In genomic region chr14:56247495-56248087, GRCh38 we compare ENCODE assay signal across 10 cellular contexts.
DNase-seq lines count a peak whose midpoint lies in the region; ATAC-seq and TF ChIP-seq lines count a peak whose summit lies in the region.
"Had no signal": no experiment of that assay in that cellular context is flagged by ENCODE, and none has a peak within 500 bp of the region (broad histone marks: within the 10 kb centered on the region; RNA-seq: fewer than 3 reads in every experiment).

No MANE protein-coding gene starts in this region.

- H3K27me3 ChIP-seq in heart right ventricle (no peaks in the 10 kb centered on the region), foreskin keratinocyte (peaks cover 2% of the 10 kb centered on the region), upper lobe of right lung (no peaks in the 10 kb centered on the region)

- no peak overlapping the region for H3K4me3 ChIP-seq in heart right ventricle
- no peak overlapping the region for H3K4me3 ChIP-seq in upper lobe of right lung

- H3K27ac ChIP-seq in heart right ventricle: no peak overlapping the region
- H3K27ac ChIP-seq in foreskin keratinocyte: no peak overlapping the region
- no peak overlapping the region for H3K27ac ChIP-seq in upper lobe of right lung

- no peaks in the 10 kb centered on the region for H3K36me3 ChIP-seq in heart right ventricle
- H3K36me3 ChIP-seq in upper lobe of right lung: no peaks in the 10 kb centered on the region

- DNase-seq in heart right ventricle (no peak), left ventricle myocardium superior (no peak), RPMI8226 (peak; percentile 13), foreskin keratinocyte (peak in 1 of 2 donors; percentile 17), upper lobe of right lung (no peak), mesenteric fat pad (ENCODE audit: low spot score) (no peak), GM13976 (ENCODE audit: low spot score) (no peak), amygdala (lab: John Stamatoyannopoulos, UW) (no peak)
- DNase-seq: activated T-cell treated with anti-CD3 and anti-CD28 coated beads, Interleukin-2, amount 50 U/mL, for 24 hours; effector memory CD4-positive, alpha-beta T cell had no signal

- intact Hi-C loops in heart right ventricle (cut with DNase I): loop anchor here in 1 of 10 donors (10.0 kb wide), 1 partner anchor 177 kb away; no protein-coding TSS in a partner anchor
- intact Hi-C loops in left ventricle myocardium superior (cut with micrococcal nuclease): no loop called here
- intact Hi-C loops in upper lobe of right lung (cut with DNase I): no loop called here

- ATAC-seq in heart right ventricle (no peak), left ventricle myocardium superior (no peak), foreskin keratinocyte (no peak), upper lobe of right lung (no peak)

- TF ChIP-seq CTCF in heart right ventricle (IDR thresholded peaks at IDR 0.05): peak in 8 of 9 donors; percentile 8 to 47 (median 36)
- peak; percentile 64 for TF ChIP-seq CTCF in foreskin keratinocyte (conservative IDR thresholded peaks at IDR 0.05)
- peak; percentile 13 for TF ChIP-seq CTCF in upper lobe of right lung (IDR thresholded peaks at IDR 0.05)
- no peak for TF ChIP-seq CTCF in GM13976 (IDR thresholded peaks at IDR 0.05; ENCODE audit: borderline replicate concordance, control extremely low read depth, extremely low read depth, insufficient read depth, missing control alignments)

- in situ Hi-C loops in GM13976 (cut with MboI; ENCODE audit: low sequenced_read_pairs, unreplicated experiment): no loop called here

- H3K9me3 ChIP-seq in heart right ventricle (no peaks in the 10 kb centered on the region), upper lobe of right lung (no peaks in the 10 kb centered on the region)

- 83 to 84% methylated on average over 4 of the region's 4 CpGs for WGBS in heart right ventricle, 2 donors

- peaks cover 0 to 9% (median 0%) of the 10 kb centered on the region in 9 donors for H3K4me1 ChIP-seq in heart right ventricle
- no peaks in the 10 kb centered on the region for H3K4me1 ChIP-seq in foreskin keratinocyte
- H3K4me1 ChIP-seq in upper lobe of right lung: no peaks in the 10 kb centered on the region
